Comparison of ENCODE assay signal across 1 cellular context in genomic region chr10:75407716-75408511, GRCh38.
TF ChIP-seq lines count a peak whose summit lies in the region.

No MANE protein-coding gene starts in this region.

TF ChIP-seq in K562, 482 proteins besides CTCF, POLR2A, EP300 and RAD21 (continued from another document):
- TF ChIP-seq PKNOX1 (IDR thresholded peaks at IDR 0.05) (peak; percentile 72), CCNT2 (IDR thresholded peaks at IDR 0.05; ENCODE audit: borderline replicate concordance, extremely low read depth, insufficient read length, low read depth, low read length) (peak; percentile 25), KDM5B (IDR thresholded peaks at IDR 0.05; ENCODE audit: insufficient replicate concordance, low read depth, low read length) (peak; percentile 14), MYC (IDR thresholded peaks at IDR 0.05; ENCODE audit: low read depth, low read length) (0 out of 2 replicates have a peak, but pooled peaks have one; percentile 18), MYC (CRISPR knock-in tag; IDR thresholded peaks at IDR 0.05; ENCODE audit: borderline replicate concordance, low read depth) (no peak), BMI1 (IDR thresholded peaks at IDR 0.05; ENCODE audit: low read length) (no peak), ERF (CRISPR knock-in tag; IDR thresholded peaks at IDR 0.05) (no peak), ZBTB9 (CRISPR knock-in tag; IDR thresholded peaks at IDR 0.05) (peak; percentile 28; the same call in 1 of the 2 replicates), PBX2 (CRISPR knock-in tag; IDR thresholded peaks at IDR 0.05; ENCODE audit: low read depth) (no peak), PBX2 (tag; conservative IDR thresholded peaks at IDR 0.05; ENCODE audit: low read depth) (peak; percentile 92), CXXC5 (CRISPR knock-in tag; IDR thresholded peaks at IDR 0.05) (peak; percentile 65), CTBP1 (IDR thresholded peaks at IDR 0.05; ENCODE audit: borderline replicate concordance) (peak; percentile 40; the same call in 1 of the 2 replicates), NR0B1 (IDR thresholded peaks at IDR 0.05; ENCODE audit: partially characterized antibody) (no peak), MEIS2 (IDR thresholded peaks at IDR 0.05; ENCODE audit: partially characterized antibody) (peak; percentile 94), TBL1XR1 (IDR thresholded peaks at IDR 0.05; ENCODE audit: low read length in 2 of 2) (no peak), RB1 (IDR thresholded peaks at IDR 0.05; ENCODE audit: low read depth) (0 out of 2 replicates have a peak, but pooled peaks have one; percentile 26), ID3 (CRISPR knock-in tag; IDR thresholded peaks at IDR 0.05) (no peak), ID3 (tag; IDR thresholded peaks at IDR 0.05) (0 out of 2 replicates have a peak, but pooled peaks have one; percentile 17), POLR2G (IDR thresholded peaks at IDR 0.05; ENCODE audit: low read depth, low read length) (0 out of 2 replicates have a peak, but pooled peaks have one; percentile 12), ZNF174 (CRISPR knock-in tag; IDR thresholded peaks at IDR 0.05) (no peak), CREM (IDR thresholded peaks at IDR 0.05; ENCODE audit: low read depth) (peak; percentile 79), CREB1 (IDR thresholded peaks at IDR 0.05) (peak; percentile 74), CREB1 (CRISPR knock-in tag; IDR thresholded peaks at IDR 0.05) (peak; percentile 63; the same call in 1 of the 2 replicates), GMEB1 (CRISPR knock-in tag; IDR thresholded peaks at IDR 0.05) (0 out of 2 replicates have a peak, but pooled peaks have one; percentile 25), NRF1 (conservative IDR thresholded peaks at IDR 0.05 in 1 of 2, IDR thresholded peaks at IDR 0.05 in 1 of 2) (peak in 1 of 2 experiments; percentile 30; a peak in 2 of 4 replicates), BDP1 (IDR thresholded peaks at IDR 0.05; ENCODE audit: insufficient read depth, insufficient read length) (no peak), HDAC6 (IDR thresholded peaks at IDR 0.05; ENCODE audit: low read depth, low read length) (peak; percentile 96), SMAD4 (CRISPR knock-in tag; conservative IDR thresholded peaks at IDR 0.05) (peak; percentile 48), ZNF165 (CRISPR knock-in tag; IDR thresholded peaks at IDR 0.05; ENCODE audit: borderline replicate concordance) (no peak), MTA1 (IDR thresholded peaks at IDR 0.05; ENCODE audit: borderline replicate concordance) (peak; percentile 56; the same call in 1 of the 2 replicates)
- TF ChIP-seq, protein P1, sequence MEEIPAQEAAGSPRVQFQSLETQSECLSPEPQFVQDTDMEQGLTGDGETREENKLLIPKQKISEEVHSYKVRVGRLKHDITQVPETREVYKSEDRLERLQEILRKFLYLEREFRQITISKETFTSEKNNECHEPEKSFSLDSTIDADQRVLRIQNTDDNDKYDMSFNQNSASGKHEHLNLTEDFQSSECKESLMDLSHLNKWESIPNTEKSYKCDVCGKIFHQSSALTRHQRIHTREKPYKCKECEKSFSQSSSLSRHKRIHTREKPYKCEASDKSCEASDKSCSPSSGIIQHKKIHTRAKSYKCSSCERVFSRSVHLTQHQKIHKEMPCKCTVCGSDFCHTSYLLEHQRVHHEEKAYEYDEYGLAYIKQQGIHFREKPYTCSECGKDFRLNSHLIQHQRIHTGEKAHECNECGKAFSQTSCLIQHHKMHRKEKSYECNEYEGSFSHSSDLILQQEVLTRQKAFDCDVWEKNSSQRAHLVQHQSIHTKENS (CRISPR knock-in tag; IDR thresholded peaks at IDR 0.05) = no peak
- TF ChIP-seq, protein P2, sequence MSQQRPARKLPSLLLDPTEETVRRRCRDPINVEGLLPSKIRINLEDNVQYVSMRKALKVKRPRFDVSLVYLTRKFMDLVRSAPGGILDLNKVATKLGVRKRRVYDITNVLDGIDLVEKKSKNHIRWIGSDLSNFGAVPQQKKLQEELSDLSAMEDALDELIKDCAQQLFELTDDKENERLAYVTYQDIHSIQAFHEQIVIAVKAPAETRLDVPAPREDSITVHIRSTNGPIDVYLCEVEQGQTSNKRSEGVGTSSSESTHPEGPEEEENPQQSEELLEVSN (IDR thresholded peaks at IDR 0.05; ENCODE audit: borderline replicate concordance in 1 of 2, extremely low read depth in 1 of 2, insufficient read depth in 1 of 2, insufficient read length in 1 of 2, low read depth in 1 of 2, low read length in 1 of 2, poor library complexity in 1 of 2, severe bottlenecking in 1 of 2) = peak in 1 of 2 experiments; percentile 34
